In the genomic region with DNA sequence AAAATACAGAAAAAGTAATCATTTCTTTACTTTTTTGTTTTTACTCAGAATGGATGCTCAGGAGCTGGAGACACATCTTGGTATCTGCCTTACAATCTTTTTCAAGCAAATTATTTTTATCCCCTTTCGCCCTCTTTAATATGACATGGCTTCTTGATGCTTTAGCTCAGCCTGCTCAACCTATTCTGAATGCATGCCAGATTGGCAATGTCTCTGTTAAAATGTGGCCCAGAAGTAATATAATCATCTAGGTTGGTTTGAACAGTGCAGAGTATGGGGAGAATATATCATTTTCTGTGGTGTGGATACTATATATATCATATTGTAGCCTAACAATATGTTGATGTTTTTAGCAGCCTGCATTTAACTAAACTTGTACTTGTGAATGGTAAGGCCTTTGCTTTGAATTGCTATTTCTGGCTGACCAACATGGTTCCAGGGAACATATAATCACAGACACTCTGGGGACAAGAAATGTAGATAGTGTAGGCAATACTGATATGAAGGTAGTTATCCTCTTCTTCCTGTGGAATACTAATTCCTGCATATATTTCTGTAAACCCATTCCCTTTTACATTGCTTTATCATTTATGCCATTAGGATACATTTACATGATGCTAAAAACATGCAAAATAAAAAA, we compare ENCODE assay signal across 22 cellular contexts.
"Had no signal": no experiment of that assay in that cellular context is flagged by ENCODE, and none has a peak within 500 bp of the region (broad histone marks: within the 10 kb centered on the region; RNA-seq: fewer than 3 reads in every experiment).

No MANE protein-coding gene starts in this region.

- H3K4me1 ChIP-seq: ascending aorta, body of pancreas, Peyer's patch had no signal

- H3K36me3 ChIP-seq: ascending aorta, MG63 had no signal

- H3K4me3 ChIP-seq: ascending aorta, body of pancreas, MG63, Peyer's patch had no signal

- H3K27ac ChIP-seq: ascending aorta, body of pancreas, KMS-11, Peyer's patch, RWPE1 had no signal

- H3K27me3 ChIP-seq: ascending aorta, body of pancreas, MG63, Peyer's patch had no signal

- H3K9me3 ChIP-seq: ascending aorta, body of pancreas, MG63, Peyer's patch had no signal

- ATAC-seq: activated naive CD4-positive, alpha-beta T cell treated with anti-CD3 and anti-CD28 coated beads, Interleukin-2, amount 50 U/mL, for 72 hours; activated naive CD8-positive, alpha-beta T cell treated with anti-CD3 and anti-CD28 coated beads, Interleukin-2, amount 50 U/mL, for 24 hours; activated T-cell treated with anti-CD3 and anti-CD28 coated beads, Interleukin-2, amount 50 U/mL, for 4 hours; body of pancreas had no signal

- DNase-seq: activated CD4-positive, alpha-beta memory T cell treated with anti-CD3 and anti-CD28 coated beads for 36 hours; activated CD4-positive, alpha-beta T cell treated with anti-CD3 and anti-CD28 coated beads, Interleukin-2, amount 10 ng/mL, durations not matched to agents 7 days and 5 days; activated CD4-positive, CD25-positive, alpha-beta regulatory T cell; activated CD8-positive, alpha-beta memory T cell treated with anti-CD3 and anti-CD28 coated beads for 24 hours; activated effector memory CD4-positive, alpha-beta T cell treated with anti-CD3 and anti-CD28 coated beads, Interleukin-2, amount 50 U/mL, for 16 hours; activated naive CD4-positive, alpha-beta T cell treated with Interleukin-2 at 50 U/mL for 16 hours; activated naive CD8-positive, alpha-beta T cell treated with anti-CD3 and anti-CD28 coated beads, Interleukin-2, amount 50 U/mL, for 24 hours; activated T-cell treated with anti-CD3 and anti-CD28 coated beads, Interleukin-2, amount 50 U/mL, for 4 hours; amniotic stem cell; body of pancreas; MG63; NCI-H1105; NCI-H1436; NCI-H1694 treated with DMSO at 0.1 percent for 48 hours; NCI-H2029 treated with DMSO at 0.1 percent for 48 hours; NCI-H524 treated with DMSO at 0.1 percent for 48 hours; Peyer's patch; SHP77 had no signal
